ENCODE assay signal across 8 cellular contexts in the genomic region with DNA sequence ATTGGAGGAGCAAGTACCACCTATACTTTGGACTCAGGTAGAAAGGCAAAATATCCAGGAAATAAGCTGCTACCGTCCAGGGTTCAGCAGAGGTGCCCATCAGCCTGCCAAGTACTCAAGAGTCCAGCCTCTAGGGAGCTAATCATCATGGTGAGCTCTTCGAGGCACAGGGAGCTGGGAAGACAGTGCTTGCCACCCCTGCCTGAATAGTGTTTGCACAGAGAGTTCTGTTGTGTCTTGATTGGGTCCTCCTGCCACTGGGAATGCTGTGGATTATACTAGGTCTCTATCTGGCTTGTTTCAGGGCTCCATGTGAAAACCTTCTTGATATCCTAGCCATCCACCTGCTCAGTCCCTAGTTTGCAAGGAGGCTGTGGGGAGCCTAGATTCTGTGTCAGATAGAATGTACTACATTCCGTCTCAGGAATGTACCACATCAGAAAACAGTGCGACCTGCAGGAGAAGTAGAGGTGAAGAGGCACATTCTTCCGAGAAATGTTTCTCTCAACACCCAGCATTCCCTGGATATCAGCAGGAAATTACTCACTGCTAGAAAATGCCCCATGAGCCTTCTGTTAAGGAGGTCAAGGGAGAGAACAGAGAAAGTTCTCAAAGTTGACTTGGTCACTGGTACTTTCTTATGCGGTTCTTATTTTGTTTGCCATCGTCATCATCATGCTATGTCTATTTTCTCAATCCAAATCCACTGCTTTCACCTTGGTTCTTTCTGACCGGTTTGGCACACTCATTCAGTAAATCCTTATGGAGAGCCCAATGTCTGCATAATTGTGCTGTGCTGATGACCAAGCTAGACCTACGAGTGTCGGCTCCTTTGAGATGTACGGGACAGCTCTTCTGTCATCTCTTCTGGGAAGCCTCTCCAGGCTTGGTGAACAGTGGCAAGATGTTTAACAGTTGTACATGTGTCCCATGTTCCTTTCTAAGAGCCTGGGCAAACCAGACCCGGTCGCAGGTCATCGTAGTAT. TPM values are rescaled to one million over a fixed set of nuclear protein-coding genes. Genes with fewer than 3 reads are reported as not detected.
DNase-seq lines count a peak whose midpoint lies in the region; ATAC-seq and TF ChIP-seq lines count a peak whose summit lies in the region.

No MANE protein-coding gene starts in this region.

- peak overlapping the region; percentile 72 for H3K27ac Mint-ChIP-seq in activated T-cell treated with anti-CD3 and anti-CD28 coated beads, Interleukin-2, amount 50 U/mL, for 24 hours
- H3K27ac Mint-ChIP-seq in activated T-helper 17 cell treated with anti-CD3 and anti-CD28 coated beads, Interleukin-2, amount 50 U/mL, for 72 hours, result peak overlapping the region; percentile 2
- peak overlapping the region; percentile 19 for H3K27ac Mint-ChIP-seq in type B pancreatic cell

- no peak for TF ChIP-seq CTCF in type B pancreatic cell (conservative IDR thresholded peaks at IDR 0.05)

- no peak for DNase-seq in activated T-cell treated with anti-CD3 and anti-CD28 coated beads, Interleukin-2, amount 50 U/mL, for 24 hours
- no peak for DNase-seq in activated T-cell treated with anti-CD3 and anti-CD28 coated beads, Interleukin-2, amount 50 U/mL, for 1 hour
- DNase-seq in iris pigment epithelial cell (ENCODE audit: low read depth), result peak; percentile 98
- DNase-seq in type B pancreatic cell (ENCODE audit: extremely low spot score, unreplicated experiment), result no peak
- no peak for DNase-seq in cerebellum (ENCODE audit: low spot score)

- H3K4me1 Mint-ChIP-seq in activated T-cell treated with anti-CD3 and anti-CD28 coated beads, Interleukin-2, amount 50 U/mL, for 24 hours (ENCODE audit: low read depth), result peaks cover 82% of the 10 kb centered on the region
- H3K4me1 Mint-ChIP-seq in activated T-helper 17 cell treated with anti-CD3 and anti-CD28 coated beads, Interleukin-2, amount 50 U/mL, for 72 hours, result peaks cover 59% of the 10 kb centered on the region
- peaks cover 37% of the 10 kb centered on the region for H3K4me1 Mint-ChIP-seq in type B pancreatic cell (ENCODE audit: unreplicated experiment)

- peak; percentile 12 for ATAC-seq in activated T-helper 17 cell treated with anti-CD3 and anti-CD28 coated beads, Interleukin-2, amount 50 U/mL, for 72 hours (replicated peaks)
- ATAC-seq in GM18861 (IDR thresholded peaks at IDR 0.05; ENCODE audit: unreplicated experiment) (no peak), HG03460 (IDR thresholded peaks at IDR 0.05; ENCODE audit: unreplicated experiment) (no peak)

- peaks cover 53% of the 10 kb centered on the region for H3K36me3 Mint-ChIP-seq in activated T-cell treated with anti-CD3 and anti-CD28 coated beads, Interleukin-2, amount 50 U/mL, for 24 hours (ENCODE audit: low read depth)
- H3K36me3 Mint-ChIP-seq in activated T-helper 17 cell treated with anti-CD3 and anti-CD28 coated beads, Interleukin-2, amount 50 U/mL, for 72 hours (ENCODE audit: low read depth), result peaks cover 64% of the 10 kb centered on the region
- peaks cover 5% of the 10 kb centered on the region for H3K36me3 Mint-ChIP-seq in type B pancreatic cell

- no peaks in the 10 kb centered on the region for H3K27me3 Mint-ChIP-seq in activated T-cell treated with anti-CD3 and anti-CD28 coated beads, Interleukin-2, amount 50 U/mL, for 24 hours
- H3K27me3 Mint-ChIP-seq in activated T-helper 17 cell treated with anti-CD3 and anti-CD28 coated beads, Interleukin-2, amount 50 U/mL, for 72 hours, result no peaks in the 10 kb centered on the region
- no peaks in the 10 kb centered on the region for H3K27me3 Mint-ChIP-seq in type B pancreatic cell

- no peaks in the 10 kb centered on the region for H3K9me3 Mint-ChIP-seq in activated T-cell treated with anti-CD3 and anti-CD28 coated beads, Interleukin-2, amount 50 U/mL, for 24 hours
- no peaks in the 10 kb centered on the region for H3K9me3 Mint-ChIP-seq in activated T-helper 17 cell treated with anti-CD3 and anti-CD28 coated beads, Interleukin-2, amount 50 U/mL, for 72 hours
- H3K9me3 Mint-ChIP-seq in type B pancreatic cell, result no peaks in the 10 kb centered on the region

- no peak overlapping the region for H3K4me3 Mint-ChIP-seq in activated T-cell treated with anti-CD3 and anti-CD28 coated beads, Interleukin-2, amount 50 U/mL, for 24 hours
- H3K4me3 Mint-ChIP-seq in activated T-helper 17 cell treated with anti-CD3 and anti-CD28 coated beads, Interleukin-2, amount 50 U/mL, for 72 hours, result peak overlapping the region; percentile 26
- H3K4me3 Mint-ChIP-seq in type B pancreatic cell, result no peak overlapping the region

RNA-seq across cellular contexts. Expression of a gene that starts 30.7 kb away (rescaled TPM):
- total RNA-seq in activated T-helper 17 cell treated with anti-CD3 and anti-CD28 coated beads, Interleukin-2, amount 50 U/mL, for 72 hours, result 10 to 100 TPM; 68.3 to 77.1 TPM
- total RNA-seq in type B pancreatic cell (ENCODE audit: low replicate concordance), result 26.6 and 27.6 TPM in 2 replicates
- 13.9 TPM for total RNA-seq in cerebellum

Comparison
In these comparisons a context has a peak if more than half of its experiments do, and no peak if none do; other contexts are left out.
1. H3K27ac Mint-ChIP-seq: peak in every context shown above with its lines; median percentile 72 in activated T-cell treated with anti-CD3 and anti-CD28 coated beads, Interleukin-2, amount 50 U/mL, for 24 hours; 19 in type B pancreatic cell; 2 in activated T-helper 17 cell treated with anti-CD3 and anti-CD28 coated beads, Interleukin-2, amount 50 U/mL, for 72 hours.